In the genomic region with DNA sequence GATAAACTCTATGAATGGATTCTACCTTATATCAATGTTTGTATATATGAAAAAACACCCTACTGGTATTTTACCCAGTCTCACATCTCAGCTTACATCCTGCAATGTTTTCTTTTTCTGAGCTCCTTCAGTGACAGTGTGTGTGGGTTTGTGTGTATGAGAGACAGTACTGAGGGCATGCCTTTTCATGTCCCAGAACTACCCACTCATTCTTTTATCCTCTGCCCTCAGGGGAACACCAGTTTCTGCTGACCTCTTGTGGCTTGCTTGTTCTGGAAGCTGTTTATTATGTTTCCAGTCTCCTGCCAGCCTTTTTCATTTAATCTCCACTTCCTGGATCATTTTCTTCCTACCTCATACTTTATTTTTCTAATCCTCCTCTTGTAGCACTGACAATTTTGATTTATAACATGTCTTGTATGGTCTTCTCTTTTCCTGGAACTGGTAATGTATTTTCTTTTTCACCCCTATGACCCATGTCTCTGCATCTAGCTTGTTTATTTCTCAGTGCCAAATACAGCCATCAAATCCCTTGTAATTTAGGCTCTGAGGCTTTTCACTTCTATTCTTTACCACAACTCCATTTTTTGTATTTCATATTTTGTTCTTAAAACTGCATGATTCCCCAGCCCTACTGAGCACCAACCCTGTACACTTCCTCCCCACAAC, we compare ENCODE assay signal across 9 cellular contexts.
A peak's percentile ranks its signal among the peaks of the same experiment; 100 is the strongest.
DNase-seq lines count a peak whose midpoint lies in the region; ATAC-seq lines count a peak whose summit lies in the region.
"Had no signal": no experiment of that assay in that cellular context is flagged by ENCODE, and none has a peak within 500 bp of the region (broad histone marks: within the 10 kb centered on the region; RNA-seq: fewer than 3 reads in every experiment).

No MANE protein-coding gene starts in this region.

- DNase-seq in T1000 (lab: John Stamatoyannopoulos, UW), result peak; percentile 33
- no peak for DNase-seq in memory B cell (ENCODE audit: low spot score in 2 of 2)
- DNase-seq in stimulated activated CD4-positive, alpha-beta T cell treated with anti-CD3 and anti-CD28 coated beads, Interleukin-4, amount 100 ng/mL, for 4 hours, result no peak
- no peak for DNase-seq in NCI-H510A treated with DMSO at 0.1 percent for 48 hours (lab: John Stamatoyannopoulos, UW)
- DNase-seq: stimulated activated CD4-positive, alpha-beta T cell treated with anti-CD3 and anti-CD28 coated beads, Interleukin-4, amount 100 ng/mL, for 1 hour had no signal

- H3K4me3 Mint-ChIP-seq in memory B cell, result no peak overlapping the region

- H3K27ac Mint-ChIP-seq in memory B cell, result peak overlapping the region; percentile 26

- H3K4me1 Mint-ChIP-seq in memory B cell, result peaks cover 4% of the 10 kb centered on the region

- no peaks in the 10 kb centered on the region for H3K9me3 Mint-ChIP-seq in memory B cell

- no peaks in the 10 kb centered on the region for H3K36me3 Mint-ChIP-seq in memory B cell

- no peaks in the 10 kb centered on the region for H3K27me3 Mint-ChIP-seq in memory B cell

- ATAC-seq in GM18498 (IDR thresholded peaks at IDR 0.05; ENCODE audit: unreplicated experiment) (peak; percentile 99), HG02759 (IDR thresholded peaks at IDR 0.05; ENCODE audit: unreplicated experiment) (peak; percentile 95), memory B cell (ENCODE audit: low read depth) (no peak), HG02981 (IDR thresholded peaks at IDR 0.05; ENCODE audit: unreplicated experiment) (no peak), GM18870 (IDR thresholded peaks at IDR 0.05; ENCODE audit: unreplicated experiment) (no peak)

Comparison
In these comparisons a context has a peak if more than half of its experiments do, and no peak if none do; other contexts are left out.
1. ATAC-seq: peak in GM18498 (single experiment) and HG02759 (single experiment); none in memory B cell (single experiment), HG02981 (single experiment) and GM18870 (single experiment).